ENCODE assay signal across 8 cellular contexts in the genomic region with DNA sequence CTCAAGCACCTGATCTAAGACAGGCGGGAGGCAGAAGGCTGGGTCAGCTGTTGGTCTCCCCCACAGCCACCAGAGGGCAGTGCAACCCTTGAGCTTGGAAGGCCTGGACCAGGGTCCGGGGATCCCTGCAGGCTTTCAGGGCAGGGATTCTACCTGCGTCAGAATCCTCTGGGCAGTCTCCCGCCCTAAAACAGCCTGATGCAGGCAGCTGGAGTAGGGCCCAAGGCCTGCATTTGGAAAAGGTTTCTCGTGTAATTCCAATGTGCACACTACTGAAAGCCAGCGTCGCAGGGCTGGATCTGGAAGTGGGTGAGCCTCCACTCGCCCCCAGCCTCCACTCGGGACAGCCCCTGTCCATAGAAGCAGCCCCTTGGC.
DNase-seq lines count a peak whose midpoint lies in the region; ATAC-seq and TF ChIP-seq lines count a peak whose summit lies in the region.

No MANE protein-coding gene starts in this region.

- DNase-seq in AG08395 (ENCODE audit: low spot score) = peak; percentile 88
- DNase-seq in NCI-H1105 (lab: John Stamatoyannopoulos, UW) = peak; percentile 20
- peak; percentile 34 for DNase-seq in T1000 (lab: John Stamatoyannopoulos, UW)
- DNase-seq in astrocyte of the spinal cord (ENCODE audit: low read depth, low spot score) = peak; percentile 68
- DNase-seq in iPS DF 4.7 (ENCODE audit: extremely low read depth, low spot score) = peak; percentile 64
- peak; percentile 81 for DNase-seq in stimulated activated CD4-positive, alpha-beta T cell treated with anti-CD3 and anti-CD28 coated beads, Interleukin-15, amount 100 ng/mL, for 24 hours

- TF ChIP-seq CTCF in astrocyte of the spinal cord (IDR thresholded peaks at IDR 0.05; ENCODE audit: low read depth, low read length) = peak; percentile 89

- in situ Hi-C loops in astrocyte of the spinal cord (cut with HindIII; ENCODE audit: low sequenced_read_pairs) = no loop called here

- ATAC-seq in GM19035 (IDR thresholded peaks at IDR 0.05; ENCODE audit: unreplicated experiment) = peak; percentile 56
- ATAC-seq in HG03457 (IDR thresholded peaks at IDR 0.05; ENCODE audit: unreplicated experiment) = no peak

- no peak overlapping the region for H3K4me3 ChIP-seq in astrocyte of the spinal cord (ENCODE audit: low read depth, low read length)

Comparison
In these comparisons a context has a peak if more than half of its experiments do, and no peak if none do; other contexts are left out.
1. DNase-seq: peak in every context shown above with its lines; median percentile 88 in AG08395; 81 in stimulated activated CD4-positive, alpha-beta T cell treated with anti-CD3 and anti-CD28 coated beads, Interleukin-15, amount 100 ng/mL, for 24 hours; 68 in astrocyte of the spinal cord; 64 in iPS DF 4.7; 34 in T1000; 20 in NCI-H1105.